In the genomic region with DNA sequence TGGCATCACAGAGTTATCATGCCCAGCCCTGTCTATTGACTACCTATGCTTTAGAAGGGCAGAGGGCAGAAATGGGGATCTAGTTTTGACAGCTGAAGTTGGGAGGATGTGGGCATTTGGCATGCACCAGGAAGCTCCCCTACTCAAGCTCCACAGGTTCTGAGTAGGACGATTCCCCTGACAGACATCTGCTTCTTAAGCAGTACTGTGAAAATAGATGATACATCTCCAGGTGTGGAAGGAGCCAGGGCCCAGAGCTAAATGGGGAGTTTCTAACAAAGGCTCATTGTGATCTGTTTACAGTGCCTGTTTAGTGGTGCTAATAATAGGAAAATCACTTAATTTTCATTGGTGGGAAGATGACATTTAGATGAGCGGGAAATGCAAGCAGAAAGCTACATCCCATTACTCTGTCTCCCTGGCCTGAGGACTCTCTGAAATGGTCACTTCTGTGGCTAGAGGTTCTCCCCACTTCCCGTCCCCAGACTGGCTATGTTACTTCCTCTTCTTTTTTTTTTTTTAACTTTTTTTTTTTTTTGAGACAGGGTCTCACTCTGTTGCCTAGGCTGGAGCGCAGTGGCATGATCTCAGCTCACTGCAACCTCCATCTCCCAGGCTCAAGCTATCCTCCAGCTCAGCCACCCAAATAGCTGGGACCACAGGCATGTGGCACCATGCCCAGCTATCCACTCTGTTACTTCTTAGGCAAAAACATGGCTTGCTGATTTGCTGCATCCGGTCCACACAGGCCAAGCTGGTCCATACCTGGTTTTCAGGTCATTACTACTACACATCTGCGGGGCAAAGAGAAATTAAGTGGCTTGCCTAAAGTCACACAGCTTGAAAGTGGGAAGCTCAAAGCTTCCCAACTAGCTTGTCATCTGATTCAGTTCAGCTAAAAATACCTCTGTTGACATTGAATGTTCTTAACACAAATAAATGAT, we compare ENCODE assay signal across 10 cellular contexts. TPM values are rescaled to one million over a fixed set of nuclear protein-coding genes. Genes with fewer than 3 reads are reported as not detected.
A peak's percentile ranks its signal among the peaks of the same experiment; 100 is the strongest.
DNase-seq lines count a peak whose midpoint lies in the region; ATAC-seq, FAIRE-seq and TF ChIP-seq lines count a peak whose summit lies in the region.
"Had no signal": no experiment of that assay in that cellular context is flagged by ENCODE, and none has a peak within 500 bp of the region (broad histone marks: within the 10 kb centered on the region; RNA-seq: fewer than 3 reads in every experiment).

No MANE protein-coding gene starts in this region.

- peak; percentile 64 for FAIRE-seq in HTR-8/SVneo (lab: Jason Lieb, UNC)

- H3K4me1 Mint-ChIP-seq in WTC11: peaks cover 45% of the 10 kb centered on the region
- H3K4me1 Mint-ChIP-seq in naive thymus-derived CD4-positive, alpha-beta T cell: peaks cover 0 to 13% (median 0%) of the 10 kb centered on the region in 7 donors

- no peak overlapping the region for H3K27ac Mint-ChIP-seq in WTC11
- H3K27ac Mint-ChIP-seq in naive thymus-derived CD4-positive, alpha-beta T cell: no peak overlapping the region

- CTCF ChIA-PET in WTC11 (lab: Charles Lee): interaction anchor here (1.1 to 1.8 kb wide), 5 partner anchors 14 to 259 kb away, joined by 4 to 5 read pairs (median 4); no protein-coding TSS in a partner anchor
- CTCF ChIA-PET in naive thymus-derived CD4-positive, alpha-beta T cell (lab: Charles Lee): interaction anchor here (1.0 kb wide), 1 partner anchor 12 kb away, joined by 3 read pairs; no protein-coding TSS in a partner anchor

- no peak overlapping the region for H3K4me3 ChIP-seq in naive thymus-derived CD4-positive, alpha-beta T cell (ENCODE audit: low read length)
- H3K4me3 ChIP-seq: gastrocnemius medialis, smooth muscle cell had no signal

- intact Hi-C loops in naive thymus-derived CD4-positive, alpha-beta T cell (cut with micrococcal nuclease): no loop called here

- H3K27ac ChIP-seq in naive thymus-derived CD4-positive, alpha-beta T cell (ENCODE audit: low read depth, low read length): no peak overlapping the region
- H3K27ac ChIP-seq: gastrocnemius medialis had no signal

- no peak for ATAC-seq in WTC11
- ATAC-seq in naive thymus-derived CD4-positive, alpha-beta T cell: peak; percentile 65
- no peak for ATAC-seq in HG02623 (IDR thresholded peaks at IDR 0.05; ENCODE audit: unreplicated experiment)
- ATAC-seq in GM21360 (IDR thresholded peaks at IDR 0.05; ENCODE audit: unreplicated experiment): no peak

- no peaks in the 10 kb centered on the region for H3K27me3 ChIP-seq in naive thymus-derived CD4-positive, alpha-beta T cell (ENCODE audit: control insufficient read depth in 2 of 2, insufficient read depth in 2 of 2, low read length in 2 of 2)
- H3K27me3 ChIP-seq: gastrocnemius medialis had no signal

- peak; percentile 20 for DNase-seq in GF-D8 (lab: John Stamatoyannopoulos, UW)
- DNase-seq in HTR-8/SVneo (ENCODE audit: insufficient read length, low spot score): peak; percentile 64
- no peak for DNase-seq in WTC11 (ENCODE audit: low spot score)
- no peak for DNase-seq in naive thymus-derived CD4-positive, alpha-beta T cell
- no peak for DNase-seq in iPS-NIHi7 (ENCODE audit: extremely low spot score)
- DNase-seq in activated gamma-delta T cell (lab: John Stamatoyannopoulos, UW): no peak
- DNase-seq: gastrocnemius medialis had no signal

- H3K27me3 Mint-ChIP-seq in WTC11 (ENCODE audit: low read depth): no peaks in the 10 kb centered on the region
- peaks cover 0 to 16% (median 0%) of the 10 kb centered on the region in 5 donors for H3K27me3 Mint-ChIP-seq in naive thymus-derived CD4-positive, alpha-beta T cell

- POLR2A ChIA-PET in WTC11 (lab: Charles Lee): interaction anchor here (0.6 kb wide), 1 partner anchor 51 kb away, joined by 3 read pairs; no protein-coding TSS in a partner anchor
- POLR2A ChIA-PET in naive thymus-derived CD4-positive, alpha-beta T cell (lab: Charles Lee): no interaction called here

- H3K9me3 Mint-ChIP-seq in WTC11: peaks cover 15% of the 10 kb centered on the region
- H3K9me3 Mint-ChIP-seq in naive thymus-derived CD4-positive, alpha-beta T cell: peaks cover 0 to 8% (median 0%) of the 10 kb centered on the region in 11 donors

- no peak for TF ChIP-seq CTCF in WTC11 (IDR thresholded peaks at IDR 0.05)

- peaks cover 3% of the 10 kb centered on the region; the same call in 1 of the 2 replicates for H3K36me3 Mint-ChIP-seq in WTC11
- H3K36me3 Mint-ChIP-seq in naive thymus-derived CD4-positive, alpha-beta T cell: peaks cover 0 to 15% (median 4%) of the 10 kb centered on the region in 5 donors

- H3K4me3 Mint-ChIP-seq in WTC11: no peak overlapping the region
- H3K4me3 Mint-ChIP-seq in naive thymus-derived CD4-positive, alpha-beta T cell: no peak overlapping the region

- no peaks in the 10 kb centered on the region for H3K4me1 ChIP-seq in naive thymus-derived CD4-positive, alpha-beta T cell (ENCODE audit: control insufficient read depth in 2 of 2, insufficient read depth in 2 of 2, low read length in 2 of 2)
- H3K4me1 ChIP-seq: gastrocnemius medialis had no signal

- no peaks in the 10 kb centered on the region for H3K9me3 ChIP-seq in naive thymus-derived CD4-positive, alpha-beta T cell (ENCODE audit: control insufficient read depth in 2 of 3, low read length in 3 of 3)
- H3K9me3 ChIP-seq: gastrocnemius medialis had no signal

- H3K36me3 ChIP-seq in naive thymus-derived CD4-positive, alpha-beta T cell (ENCODE audit: control insufficient read depth in 2 of 3, insufficient read depth in 3 of 3, low read length in 3 of 3): no peaks in the 10 kb centered on the region
- H3K36me3 ChIP-seq: gastrocnemius medialis had no signal

TF ChIP-seq in WTC11, 78 proteins besides CTCF, POLR2A, EP300 and RAD21:
- TF ChIP-seq PRDM15 (CRISPR knock-in tag; IDR thresholded peaks at IDR 0.05) (peak; percentile 90), ELF4 (CRISPR knock-in tag; IDR thresholded peaks at IDR 0.05; ENCODE audit: low read depth) (no peak)
TF ChIP-seq in WTC11: peak in this region for 1.

RNA-seq across cellular contexts. Expression of gene CNIH3, which starts 23.2 kb away (rescaled TPM):
- total RNA-seq in WTC11 (2021): 5.0 to 8.1 TPM (median 5.8 TPM) in 3 replicates
- 1 to 10 TPM; 1.0 to 4.2 (median 2.2) TPM for total RNA-seq in naive thymus-derived CD4-positive, alpha-beta T cell
- 1 to 10 TPM; 1.2 TPM for polyA plus RNA-seq in naive thymus-derived CD4-positive, alpha-beta T cell

Comparison
In these comparisons a context has a peak if more than half of its experiments do, and no peak if none do; other contexts are left out.
1. DNase-seq: peak in GF-D8 (single experiment) and HTR-8/SVneo (single experiment); none in WTC11 (single experiment), naive thymus-derived CD4-positive, alpha-beta T cell (0 of 9), iPS-NIHi7 (single experiment) and activated gamma-delta T cell (single experiment).